ENCODE assay signal across 22 cellular contexts in the genomic region with DNA sequence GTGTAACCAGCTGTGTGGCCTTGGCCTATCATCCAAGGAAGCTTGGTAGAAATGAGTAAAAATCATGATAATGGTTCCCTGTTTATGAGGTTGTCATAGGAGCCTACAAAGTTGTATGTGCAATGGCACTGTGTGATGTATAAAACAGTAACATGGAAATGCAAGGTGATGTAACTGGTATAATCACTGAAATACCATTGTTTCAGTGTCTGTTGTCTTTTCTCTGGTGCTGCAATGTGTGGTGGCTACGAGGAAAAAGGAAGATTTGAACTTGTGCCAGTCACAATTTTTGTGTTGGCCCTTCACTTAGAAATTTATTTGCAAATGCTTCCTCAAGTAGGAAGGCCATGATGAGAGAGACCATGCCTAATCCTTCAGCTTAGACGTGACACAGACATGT.
"Had no signal": no experiment of that assay in that cellular context is flagged by ENCODE, and none has a peak within 500 bp of the region (broad histone marks: within the 10 kb centered on the region; RNA-seq: fewer than 3 reads in every experiment).

No MANE protein-coding gene starts in this region.

- H3K27ac Mint-ChIP-seq: activated CD8-positive, alpha-beta T cell treated with anti-CD3 and anti-CD28 coated beads, Interleukin-2, amount 10 ng/mL, durations not matched to agents 7 days and 5 days; activated naive CD8-positive, alpha-beta T cell; activated T-cell treated with anti-CD3 and anti-CD28 coated beads, Interleukin-2, amount 50 U/mL, for 72 hours; natural killer cell treated with Interleukin-12 subunit alpha and Interleukin-12 subunit beta and Interleukin-15 and Interleukin-18, amount 100 ng/mL, for 72 hours; progenitor cell of endocrine pancreas; WTC11 had no signal

- H3K27ac ChIP-seq: brain microvascular endothelial cell, right atrium auricular region, skin epidermis, thoracic aorta had no signal

- DNase-seq: activated CD4-positive, alpha-beta T cell treated with anti-CD3 and anti-CD28 coated beads for 48 hours; activated CD8-positive, alpha-beta memory T cell treated with anti-CD3 and anti-CD28 coated beads, Interleukin-2, amount 50 U/mL, for 48 hours; activated CD8-positive, alpha-beta T cell treated with anti-CD3 and anti-CD28 coated beads, Interleukin-2, amount 10 ng/mL, durations not matched to agents 7 days and 5 days; activated gamma-delta T cell treated with Interleukin-2 at 50 U/mL for 16 hours; activated T-cell treated with anti-CD3 and anti-CD28 coated beads, Interleukin-2, amount 50 U/mL, for 72 hours; anterior cingulate cortex; brain microvascular endothelial cell; hippocampal formation; mesenchymal stem cell; occipital lobe; stimulated activated CD4-positive, alpha-beta T cell treated with anti-CD3 and anti-CD28 coated beads, Interleukin-4, amount 100 ng/mL, for 4 hours; stimulated activated CD8-positive, alpha-beta memory T cell treated with anti-CD3 and anti-CD28 coated beads, Interleukin-4, amount 100 ng/mL, for 48 hours; stimulated activated naive CD4-positive, alpha-beta T cell treated with Interleukin-2 at 50 U/mL for 16 hours; T-helper 2 cell had no signal

- ATAC-seq: activated CD8-positive, alpha-beta T cell treated with anti-CD3 and anti-CD28 coated beads, Interleukin-2, amount 10 ng/mL, durations not matched to agents 7 days and 5 days; activated T-cell treated with anti-CD3 and anti-CD28 coated beads, Interleukin-2, amount 50 U/mL, for 72 hours; esophagus mucosa; natural killer cell treated with Interleukin-12 subunit alpha and Interleukin-12 subunit beta and Interleukin-15 and Interleukin-18, amount 100 ng/mL, for 72 hours; WTC11 had no signal

- H3K4me3 ChIP-seq: right atrium auricular region, skin epidermis, thoracic aorta had no signal

- H3K27me3 Mint-ChIP-seq: activated naive CD8-positive, alpha-beta T cell; natural killer cell treated with Interleukin-12 subunit alpha and Interleukin-12 subunit beta and Interleukin-15 and Interleukin-18, amount 100 ng/mL, for 72 hours had no signal

- H3K4me3 Mint-ChIP-seq: activated CD8-positive, alpha-beta T cell treated with anti-CD3 and anti-CD28 coated beads, Interleukin-2, amount 10 ng/mL, durations not matched to agents 7 days and 5 days; activated naive CD8-positive, alpha-beta T cell; activated T-cell treated with anti-CD3 and anti-CD28 coated beads, Interleukin-2, amount 50 U/mL, for 72 hours; natural killer cell treated with Interleukin-12 subunit alpha and Interleukin-12 subunit beta and Interleukin-15 and Interleukin-18, amount 100 ng/mL, for 72 hours; WTC11 had no signal

- H3K9me3 Mint-ChIP-seq: activated T-cell treated with anti-CD3 and anti-CD28 coated beads, Interleukin-2, amount 50 U/mL, for 72 hours; natural killer cell treated with Interleukin-12 subunit alpha and Interleukin-12 subunit beta and Interleukin-15 and Interleukin-18, amount 100 ng/mL, for 72 hours; WTC11 had no signal

- H3K36me3 Mint-ChIP-seq: WTC11 had no signal
